1 cellular context compared by ENCODE assay signal in genomic region chr5:158943057-158943456, GRCh38.
TF ChIP-seq lines count a peak whose summit lies in the region.

No MANE protein-coding gene starts in this region.

TF ChIP-seq in WTC11, 78 proteins besides CTCF, POLR2A, EP300 and RAD21 (continued from another document):
- no peak for TF ChIP-seq ARID4B (CRISPR knock-in tag; IDR thresholded peaks at IDR 0.05; ENCODE audit: borderline replicate concordance)
- no peak for TF ChIP-seq PRDM15 (CRISPR knock-in tag; IDR thresholded peaks at IDR 0.05)
- TF ChIP-seq ETV6 (CRISPR knock-in tag; IDR thresholded peaks at IDR 0.05) = no peak
- TF ChIP-seq TCF7 (CRISPR knock-in tag; IDR thresholded peaks at IDR 0.05; ENCODE audit: low read depth) = no peak
- no peak for TF ChIP-seq RELA (CRISPR knock-in tag; IDR thresholded peaks at IDR 0.05; ENCODE audit: borderline replicate concordance)
- no peak for TF ChIP-seq TEAD4 (CRISPR knock-in tag; IDR thresholded peaks at IDR 0.05)
- no peak for TF ChIP-seq NFE2L1 (CRISPR knock-in tag; IDR thresholded peaks at IDR 0.05)
- no peak for TF ChIP-seq FOXP1 (CRISPR knock-in tag; IDR thresholded peaks at IDR 0.05; ENCODE audit: borderline replicate concordance)
- no peak for TF ChIP-seq ATF1 (CRISPR knock-in tag; IDR thresholded peaks at IDR 0.05)
